Comparison of ENCODE assay signal across 1 cellular context in the genomic region with DNA sequence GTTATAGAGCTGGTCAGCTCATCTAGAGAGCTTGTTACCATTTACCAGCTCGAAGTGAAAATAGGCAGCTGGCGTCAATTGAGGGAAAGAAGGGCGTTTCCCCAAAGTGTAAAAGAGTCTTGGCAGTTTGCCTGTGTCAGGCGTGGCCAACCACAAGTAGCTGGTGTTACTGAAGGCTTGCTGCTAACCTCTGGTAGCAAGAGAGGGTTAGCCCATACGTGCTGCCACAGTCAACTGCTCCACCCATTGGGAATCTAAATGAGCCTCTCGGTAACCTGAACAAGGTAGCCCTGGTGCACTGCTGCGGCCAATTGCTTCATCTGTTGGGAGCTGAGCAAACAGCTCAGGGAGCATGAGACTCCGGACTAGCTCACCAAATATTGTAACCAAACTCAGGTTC.
TF ChIP-seq lines count a peak whose summit lies in the region.

No MANE protein-coding gene starts in this region.

TF ChIP-seq in WTC11, 78 proteins besides CTCF, POLR2A, EP300 and RAD21 (continued from another document):
- TF ChIP-seq, protein P1, sequence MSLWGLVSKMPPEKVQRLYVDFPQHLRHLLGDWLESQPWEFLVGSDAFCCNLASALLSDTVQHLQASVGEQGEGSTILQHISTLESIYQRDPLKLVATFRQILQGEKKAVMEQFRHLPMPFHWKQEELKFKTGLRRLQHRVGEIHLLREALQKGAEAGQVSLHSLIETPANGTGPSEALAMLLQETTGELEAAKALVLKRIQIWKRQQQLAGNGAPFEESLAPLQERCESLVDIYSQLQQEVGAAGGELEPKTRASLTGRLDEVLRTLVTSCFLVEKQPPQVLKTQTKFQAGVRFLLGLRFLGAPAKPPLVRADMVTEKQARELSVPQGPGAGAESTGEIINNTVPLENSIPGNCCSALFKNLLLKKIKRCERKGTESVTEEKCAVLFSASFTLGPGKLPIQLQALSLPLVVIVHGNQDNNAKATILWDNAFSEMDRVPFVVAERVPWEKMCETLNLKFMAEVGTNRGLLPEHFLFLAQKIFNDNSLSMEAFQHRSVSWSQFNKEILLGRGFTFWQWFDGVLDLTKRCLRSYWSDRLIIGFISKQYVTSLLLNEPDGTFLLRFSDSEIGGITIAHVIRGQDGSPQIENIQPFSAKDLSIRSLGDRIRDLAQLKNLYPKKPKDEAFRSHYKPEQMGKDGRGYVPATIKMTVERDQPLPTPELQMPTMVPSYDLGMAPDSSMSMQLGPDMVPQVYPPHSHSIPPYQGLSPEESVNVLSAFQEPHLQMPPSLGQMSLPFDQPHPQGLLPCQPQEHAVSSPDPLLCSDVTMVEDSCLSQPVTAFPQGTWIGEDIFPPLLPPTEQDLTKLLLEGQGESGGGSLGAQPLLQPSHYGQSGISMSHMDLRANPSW (CRISPR knock-in tag; conservative IDR thresholded peaks at IDR 0.05; ENCODE audit: low read depth), result no peak
